Comparison of ENCODE assay signal across 1 cellular context in genomic region chr12:32535260-32535999, GRCh38.
A peak's percentile ranks its signal among the peaks of the same experiment; 100 is the strongest.
TF ChIP-seq lines count a peak whose summit lies in the region.

No MANE protein-coding gene starts in this region.

TF ChIP-seq in HEK293, 187 proteins besides CTCF, POLR2A, EP300 and RAD21 (continued from another document):
- TF ChIP-seq REST (tag by site-specific recombination; IDR thresholded peaks at IDR 0.05), result peak; percentile 48; the same call in 1 of the 2 replicates
- TF ChIP-seq HOXA7 (CRISPR knock-in tag; IDR thresholded peaks at IDR 0.05; ENCODE audit: borderline replicate concordance), result no peak
- peak; percentile 60; the same call in 1 of the 2 replicates for TF ChIP-seq ZBTB6 (tag by site-specific recombination; IDR thresholded peaks at IDR 0.05)
- TF ChIP-seq ZBTB17 (tag by site-specific recombination; IDR thresholded peaks at IDR 0.05), result peak; percentile 71
- TF ChIP-seq EGR2 (tag by site-specific recombination; IDR thresholded peaks at IDR 0.05; ENCODE audit: low read depth), result no peak
- no peak for TF ChIP-seq ZNF792 (tag by site-specific recombination; IDR thresholded peaks at IDR 0.05)
- TF ChIP-seq ZNF16 (tag by site-specific recombination; IDR thresholded peaks at IDR 0.05; ENCODE audit: low read depth), result no peak
- TF ChIP-seq ZNF398 (tag by site-specific recombination; IDR thresholded peaks at IDR 0.05), result 0 out of 2 replicates have a peak, but pooled peaks have one; percentile 18
- no peak for TF ChIP-seq ZNF138 (tag by site-specific recombination; IDR thresholded peaks at IDR 0.05; ENCODE audit: borderline replicate concordance)
- no peak for TF ChIP-seq ZNF658 (tag by site-specific recombination; IDR thresholded peaks at IDR 0.05)
- TF ChIP-seq ZNF747 (tag by site-specific recombination; IDR thresholded peaks at IDR 0.05), result no peak
- TF ChIP-seq GLIS1 (tag by site-specific recombination; IDR thresholded peaks at IDR 0.05), result peak; percentile 36; the same call in 1 of the 2 replicates
- TF ChIP-seq ZEB2 (tag by site-specific recombination; IDR thresholded peaks at IDR 0.05), result no peak
- TF ChIP-seq ZNF366 (tag by site-specific recombination; conservative IDR thresholded peaks at IDR 0.05), result peak; percentile 73
- TF ChIP-seq ZNF768 (tag by site-specific recombination; IDR thresholded peaks at IDR 0.05), result no peak
- no peak for TF ChIP-seq ZNF670 (tag by site-specific recombination; IDR thresholded peaks at IDR 0.05; ENCODE audit: low read depth)
- no peak for TF ChIP-seq GLI4 (tag by site-specific recombination; IDR thresholded peaks at IDR 0.05)
- TF ChIP-seq ZNF660 (tag by site-specific recombination; IDR thresholded peaks at IDR 0.05), result peak; percentile 89
- no peak for TF ChIP-seq HOXD13 (CRISPR knock-in tag; IDR thresholded peaks at IDR 0.05; ENCODE audit: borderline replicate concordance)
- peak; percentile 90 for TF ChIP-seq ZNF600 (tag by site-specific recombination; IDR thresholded peaks at IDR 0.05)
- TF ChIP-seq OSR2 (tag by site-specific recombination; IDR thresholded peaks at IDR 0.05), result peak; percentile 83
- no peak for TF ChIP-seq ZNF501 (tag by site-specific recombination; IDR thresholded peaks at IDR 0.05)
- peak; percentile 74 for TF ChIP-seq IKZF3 (tag by site-specific recombination; IDR thresholded peaks at IDR 0.05)
- no peak for TF ChIP-seq ZNF302 (tag by site-specific recombination; IDR thresholded peaks at IDR 0.05; ENCODE audit: low read depth)
- no peak for TF ChIP-seq MYNN (tag by site-specific recombination; IDR thresholded peaks at IDR 0.05; ENCODE audit: borderline replicate concordance)
- peak; percentile 77 for TF ChIP-seq ZNF692 (tag by site-specific recombination; IDR thresholded peaks at IDR 0.05)
- peak; percentile 95 for TF ChIP-seq ZBTB44 (tag by site-specific recombination; IDR thresholded peaks at IDR 0.05)
- no peak for TF ChIP-seq ZNF560 (tag by site-specific recombination; IDR thresholded peaks at IDR 0.05; ENCODE audit: borderline replicate concordance)
- TF ChIP-seq ZBTB1 (tag by site-specific recombination; IDR thresholded peaks at IDR 0.05), result no peak
- TF ChIP-seq ZNF677 (tag by site-specific recombination; IDR thresholded peaks at IDR 0.05), result no peak
- no peak for TF ChIP-seq ZNF169 (tag by site-specific recombination; IDR thresholded peaks at IDR 0.05)
- no peak for TF ChIP-seq ZNF121 (tag by site-specific recombination; IDR thresholded peaks at IDR 0.05)
- TF ChIP-seq INSM2 (tag by site-specific recombination; IDR thresholded peaks at IDR 0.05), result no peak
- TF ChIP-seq ZNF2 (tag by site-specific recombination; IDR thresholded peaks at IDR 0.05), result no peak
- TF ChIP-seq ZNF341 (tag by site-specific recombination; IDR thresholded peaks at IDR 0.05; ENCODE audit: low read depth), result peak; percentile 76
- no peak for TF ChIP-seq ZNF23 (tag by site-specific recombination; IDR thresholded peaks at IDR 0.05; ENCODE audit: borderline replicate concordance)
- TF ChIP-seq ZBTB26 (tag by site-specific recombination; optimal IDR thresholded peaks at IDR 0.05), result no peak
- peak; percentile 89 for TF ChIP-seq ZNF561 (tag by site-specific recombination; IDR thresholded peaks at IDR 0.05; ENCODE audit: borderline replicate concordance)
- TF ChIP-seq SP7 (tag by site-specific recombination; IDR thresholded peaks at IDR 0.05), result no peak
- TF ChIP-seq ZNF548 (tag by site-specific recombination; IDR thresholded peaks at IDR 0.05), result no peak
- peak; percentile 92 for TF ChIP-seq ZNF335 (tag by site-specific recombination; conservative IDR thresholded peaks at IDR 0.05)
- no peak for TF ChIP-seq HIC1 (tag by site-specific recombination; IDR thresholded peaks at IDR 0.05)
